Comparison of ENCODE assay signal across 1 cellular context in genomic region chr3:124579641-124580040, GRCh38.
TF ChIP-seq lines count a peak whose summit lies in the region.

No MANE protein-coding gene starts in this region.

TF ChIP-seq in K562, 482 proteins besides CTCF, POLR2A, EP300 and RAD21 (continued from another document and continues in another):
- TF ChIP-seq ZBTB40 (IDR thresholded peaks at IDR 0.05) (no peak), ZBTB40 (CRISPR knock-in tag; IDR thresholded peaks at IDR 0.05) (no peak), ESRRA (IDR thresholded peaks at IDR 0.05; ENCODE audit: borderline replicate concordance, low read depth) (peak; percentile 44; the same call in 1 of the 2 replicates), KAT7 (CRISPR knock-in tag; IDR thresholded peaks at IDR 0.05; ENCODE audit: borderline replicate concordance) (no peak), CHD7 (IDR thresholded peaks at IDR 0.05; ENCODE audit: low read depth, low read length) (no peak), PREB (CRISPR knock-in tag; IDR thresholded peaks at IDR 0.05) (no peak), PURB (CRISPR knock-in tag; IDR thresholded peaks at IDR 0.05; ENCODE audit: low read depth) (no peak), GATAD2A (IDR thresholded peaks at IDR 0.05) (no peak), SMARCB1 (IDR thresholded peaks at IDR 0.05; ENCODE audit: insufficient read length, low read depth) (no peak), MEF2A (IDR thresholded peaks at IDR 0.05; ENCODE audit: control insufficient read depth, low read depth, low read length) (no peak), NKRF (IDR thresholded peaks at IDR 0.05; ENCODE audit: borderline replicate concordance) (no peak), MTA3 (IDR thresholded peaks at IDR 0.05; ENCODE audit: borderline replicate concordance) (0 out of 2 replicates have a peak, but pooled peaks have one; percentile 28), ATF3 (IDR thresholded peaks at IDR 0.05) (peak; percentile 41), ATF3 (CRISPR knock-in tag; conservative IDR thresholded peaks at IDR 0.05) (no peak), POLR2H (tag; IDR thresholded peaks at IDR 0.05; ENCODE audit: low read depth) (no peak), CHAMP1 (IDR thresholded peaks at IDR 0.05) (no peak), ZNF644 (tag; IDR thresholded peaks at IDR 0.05; ENCODE audit: low read depth) (0 out of 2 replicates have a peak, but pooled peaks have one; percentile 46), ZSCAN29 (IDR thresholded peaks at IDR 0.05) (no peak), PYGO2 (tag; IDR thresholded peaks at IDR 0.05) (no peak), USF2 (CRISPR knock-in tag; IDR thresholded peaks at IDR 0.05) (peak; percentile 77), TCFL5 (CRISPR knock-in tag; conservative IDR thresholded peaks at IDR 0.05) (no peak), SP2 (IDR thresholded peaks at IDR 0.05; ENCODE audit: extremely low read depth, low read depth, low read length, poor library complexity, severe bottlenecking) (no peak), BRCA1 (IDR thresholded peaks at IDR 0.05) (no peak), BRCA1 (CRISPR knock-in tag; IDR thresholded peaks at IDR 0.05) (no peak), HNRNPK (IDR thresholded peaks at IDR 0.05; ENCODE audit: low read depth, low read length, poor library complexity, severe bottlenecking) (no peak)
